Comparison of ENCODE assay signal across 25 cellular contexts in genomic region chr2:42200534-42201227, GRCh38. TPM values are rescaled to one million over a fixed set of nuclear protein-coding genes. Genes with fewer than 3 reads are reported as not detected.
DNase-seq lines count a peak whose midpoint lies in the region; ATAC-seq, FAIRE-seq and TF ChIP-seq lines count a peak whose summit lies in the region.
"Had no signal": no experiment of that assay in that cellular context is flagged by ENCODE, and none has a peak within 500 bp of the region (broad histone marks: within the 10 kb centered on the region; RNA-seq: fewer than 3 reads in every experiment).

No MANE protein-coding gene starts in this region.

- TF ChIP-seq CTCF in AG09319 (IDR thresholded peaks at IDR 0.05; ENCODE audit: low read depth, low read length) (no peak), choroid plexus epithelial cell (conservative IDR thresholded peaks at IDR 0.05; ENCODE audit: low read depth, low read length) (no peak), mesothelial cell of epicardium (IDR thresholded peaks at IDR 0.05; ENCODE audit: unreplicated experiment) (no peak)

- no peak overlapping the region for H3K4me3 ChIP-seq in choroid plexus epithelial cell (ENCODE audit: low read depth, low read length)
- H3K4me3 ChIP-seq: adrenal gland, heart right ventricle, psoas muscle, stomach, uterus had no signal

- DNase-seq in AG09319 (ENCODE audit: extremely low read depth, low read depth) (peak; percentile 34), HTR-8/SVneo (ENCODE audit: insufficient read length, low spot score) (peak; percentile 21), choroid plexus epithelial cell (ENCODE audit: low read depth) (peak; percentile 73), mesothelial cell of epicardium (ENCODE audit: low spot score in 2 of 2, unreplicated experiment in 2 of 2) (no peak), OCI-M2 (lab: John Stamatoyannopoulos, UW; ENCODE audit: unreplicated experiment) (no peak), superior temporal gyrus (ENCODE audit: extremely low spot score) (no peak), HPDE6-E6E7 (ENCODE audit: extremely low spot score) (no peak)
- DNase-seq: activated T-cell treated with anti-CD3 and anti-CD28 coated beads, Interleukin-2, amount 50 U/mL, for 4 hours; adrenal gland; cortex of kidney; DMS 273 treated with DMSO at 0.1 percent for 48 hours; erythroblast; heart right ventricle; kidney glomerular epithelial cell; MM.1S; NCI-H2081; NCI-H526; OCI-M1; psoas muscle; stimulated activated CD4-positive, alpha-beta T cell treated with anti-CD3 and anti-CD28 coated beads, Interleukin-15, amount 100 ng/mL, for 24 hours; stomach; uterus had no signal

- peak overlapping the region; percentile 36 for H3K27ac Mint-ChIP-seq in mesothelial cell of epicardium
- H3K27ac Mint-ChIP-seq: B cell had no signal

- no peak for FAIRE-seq in HTR-8/SVneo (lab: Jason Lieb, UNC)
- FAIRE-seq: TTC549 had no signal

- ATAC-seq in GM19328 (IDR thresholded peaks at IDR 0.05; ENCODE audit: unreplicated experiment), result no peak
- ATAC-seq: activated T-cell treated with anti-CD3 and anti-CD28 coated beads, Interleukin-2, amount 50 U/mL, for 4 hours; heart right ventricle; psoas muscle had no signal

- H3K4me1 Mint-ChIP-seq in mesothelial cell of epicardium, result peaks cover 23% of the 10 kb centered on the region

- no peak overlapping the region for H3K4me3 Mint-ChIP-seq in mesothelial cell of epicardium
- H3K4me3 Mint-ChIP-seq: activated T-cell treated with anti-CD3 and anti-CD28 coated beads, Interleukin-2, amount 50 U/mL, for 4 hours; B cell had no signal

- peaks cover 4% of the 10 kb centered on the region for H3K36me3 Mint-ChIP-seq in mesothelial cell of epicardium

- no peaks in the 10 kb centered on the region for H3K27me3 Mint-ChIP-seq in mesothelial cell of epicardium (ENCODE audit: low read depth)
- H3K27me3 Mint-ChIP-seq: B cell had no signal

- peaks cover 6% of the 10 kb centered on the region for H3K9me3 Mint-ChIP-seq in mesothelial cell of epicardium
- H3K9me3 Mint-ChIP-seq: activated T-cell treated with anti-CD3 and anti-CD28 coated beads, Interleukin-2, amount 50 U/mL, for 4 hours had no signal

RNA-seq across cellular contexts. Expression of gene EML4, which starts 31.5 kb away (rescaled TPM):
- 93.4 to 97.2 TPM (median 95.6 TPM) in 3 replicates for total RNA-seq in mesothelial cell of epicardium

Comparison
In these comparisons a context has a peak if more than half of its experiments do, and no peak if none do; other contexts are left out.
1. DNase-seq: peak in AG09319 (single experiment), HTR-8/SVneo (single experiment) and choroid plexus epithelial cell (single experiment); none in mesothelial cell of epicardium (0 of 2), OCI-M2 (single experiment), superior temporal gyrus (single experiment) and HPDE6-E6E7 (single experiment).